In the genomic region with DNA sequence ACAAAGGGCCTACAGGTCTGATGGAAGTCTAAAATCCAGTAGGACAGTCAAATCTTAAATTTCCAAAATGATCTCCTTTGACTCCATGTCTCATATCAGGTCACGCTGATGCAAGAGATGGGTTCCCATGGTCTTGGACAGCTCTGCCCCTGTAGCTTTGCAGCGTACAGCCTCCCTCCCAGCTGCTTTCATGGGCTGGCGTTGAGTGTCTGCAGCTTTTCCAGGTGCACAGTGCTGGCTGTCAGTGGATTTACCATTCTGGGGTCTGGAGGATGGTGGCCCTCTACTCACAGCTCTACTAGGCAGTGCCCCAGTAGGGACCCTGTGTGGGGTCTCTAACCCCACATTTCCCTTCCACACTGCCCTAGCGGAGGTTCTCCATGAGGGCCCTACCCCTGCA, we compare ENCODE assay signal across 10 cellular contexts. TPM values are rescaled to one million over a fixed set of nuclear protein-coding genes. Genes with fewer than 3 reads are reported as not detected.
DNase-seq lines count a peak whose midpoint lies in the region; ATAC-seq and TF ChIP-seq lines count a peak whose summit lies in the region.
"Not testable (repeated sequence)": the region's sequence is repeated elsewhere in the genome, so short reads cannot be mapped to it uniquely, and the experiment has no call there.
"Had no signal": no experiment of that assay in that cellular context is flagged by ENCODE, and none has a peak within 500 bp of the region (broad histone marks: within the 10 kb centered on the region; RNA-seq: fewer than 3 reads in every experiment).

No MANE protein-coding gene starts in this region.

- not testable (repeated sequence) for H3K36me3 ChIP-seq in upper lobe of right lung

- not testable (repeated sequence) for H3K4ac ChIP-seq in H9 (ENCODE audit: low read depth, low read length)

- H2BK12ac ChIP-seq in H9 (ENCODE audit: insufficient read length, low read depth, low read length): not testable (repeated sequence)

- not testable (repeated sequence) for H3K79me1 ChIP-seq in H9 (ENCODE audit: insufficient read depth, low read depth, low read length, poor library complexity, severe bottlenecking)

- no CpG with 5 or more reads among the region's 4 CpGs for WGBS in H9 (ENCODE audit: extremely low coverage, insufficient read length, low lambda C conversion rate)

- not testable (repeated sequence) for TF ChIP-seq CTCF in H9 (conservative IDR thresholded peaks at IDR 0.05); osteocyte (IDR thresholded peaks at IDR 0.05); upper lobe of right lung (IDR thresholded peaks at IDR 0.05)

- H3T11ph ChIP-seq in H9 (ENCODE audit: low read length): not testable (repeated sequence)

- H2AK5ac ChIP-seq in H9 (ENCODE audit: insufficient read length, low read length): not testable (repeated sequence)

- not testable (repeated sequence) for H3K4me1 Mint-ChIP-seq in H9; osteocyte (ENCODE audit: unreplicated experiment)
- peaks cover 75 to 90% of the 10 kb centered on the region in 2 donors for H3K4me1 Mint-ChIP-seq in immature natural killer cell

- intact Hi-C loops in upper lobe of right lung (cut with DNase I): not testable (repeated sequence)

- not testable (repeated sequence) for H2AFZ ChIP-seq in H9 (ENCODE audit: low read length)

- H3K36me3 Mint-ChIP-seq in H9 (ENCODE audit: insufficient read depth in 1 of 3, low read depth in 3 of 3); osteocyte (ENCODE audit: unreplicated experiment): not testable (repeated sequence)
- H3K36me3 Mint-ChIP-seq in immature natural killer cell: peaks cover 15 to 44% (median 22%) of the 10 kb centered on the region in 3 donors

- not testable (repeated sequence) for H3K23me2 ChIP-seq in H9 (ENCODE audit: insufficient read length, low read depth, low read length, poor library complexity, severe bottlenecking)

- H4K5ac ChIP-seq in H9 (ENCODE audit: insufficient read length, low read depth, low read length): not testable (repeated sequence)

- not testable (repeated sequence) for H2BK20ac ChIP-seq in H9 (ENCODE audit: low read depth, low read length, poor library complexity, severe bottlenecking)

- not testable (repeated sequence) for H3K27ac Mint-ChIP-seq in H9; osteocyte (ENCODE audit: unreplicated experiment)
- H3K27ac Mint-ChIP-seq in immature natural killer cell: peak overlapping the region in 5 of 6 donors; percentile 77 to 93 (median 86)

- H3K27me3 ChIP-seq in H9 (ENCODE audit: insufficient read depth, low read length): not testable (repeated sequence)
- peaks cover 11% of the 10 kb centered on the region for H3K27me3 ChIP-seq in upper lobe of right lung

- H3K9me3 ChIP-seq in H9 (ENCODE audit: control insufficient read depth, low read depth, low read length); upper lobe of right lung: not testable (repeated sequence)

- not testable (repeated sequence) for H2BK15ac ChIP-seq in H9 (ENCODE audit: low read depth, low read length)

- H3K4me3 ChIP-seq in upper lobe of right lung: not testable (repeated sequence)

- H3K79me2 ChIP-seq in H9 (ENCODE audit: insufficient read depth, low read length): not testable (repeated sequence)

- H4K20me1 ChIP-seq in H9 (ENCODE audit: control insufficient read depth, insufficient read depth, insufficient read length): not testable (repeated sequence)

- DNase-seq in H9 (peak; percentile 5), mesenteric fat pad (ENCODE audit: low spot score) (peak; percentile 37), osteocyte (ENCODE audit: extremely low spot score, unreplicated experiment) (peak; percentile 21), upper lobe of right lung (peak; percentile 21)
- DNase-seq in activated CD8-positive, alpha-beta memory T cell treated with anti-CD3 and anti-CD28 coated beads, Interleukin-2, amount 50 U/mL, for 48 hours: peak; percentile 26
- DNase-seq in immature natural killer cell: not testable (repeated sequence)

- not testable (repeated sequence) for H3K14ac ChIP-seq in H9 (ENCODE audit: insufficient read depth, low read length)

- H3K9me3 Mint-ChIP-seq in H9: peaks cover 15% of the 10 kb centered on the region in 2 experiments
- not testable (repeated sequence) for H3K9me3 Mint-ChIP-seq in immature natural killer cell; osteocyte (ENCODE audit: unreplicated experiment)

- H2BK120ac ChIP-seq in H9 (ENCODE audit: low read depth, low read length, poor library complexity, severe bottlenecking): not testable (repeated sequence)

- H3K4me2 ChIP-seq in H9 (ENCODE audit: insufficient read depth, insufficient read length, low read length): not testable (repeated sequence)

- H3K56ac ChIP-seq in H9 (ENCODE audit: insufficient read length, low read depth, low read length): not testable (repeated sequence)

- not testable (repeated sequence) for ATAC-seq in upper lobe of right lung

- not testable (repeated sequence) for H4K91ac ChIP-seq in H9 (ENCODE audit: insufficient read length, low read depth, low read length)

- H4K8ac ChIP-seq in H9 (replicated peaks; ENCODE audit: insufficient read length, low read depth, low read length): not testable (repeated sequence)

- H3K4me1 ChIP-seq in H9 (ENCODE audit: insufficient read depth, low read length); upper lobe of right lung: not testable (repeated sequence)

- H3K27me3 Mint-ChIP-seq in H9 (ENCODE audit: low read depth): peaks cover 36% of the 10 kb centered on the region
- H3K27me3 Mint-ChIP-seq in immature natural killer cell (ENCODE audit: low read depth in 3 of 3): not testable (repeated sequence)
- H3K27me3 Mint-ChIP-seq in osteocyte (ENCODE audit: unreplicated experiment): peaks cover 20% of the 10 kb centered on the region

- H3K27ac ChIP-seq in H9 (ENCODE audit: insufficient read length, low read depth, low read length); upper lobe of right lung: not testable (repeated sequence)

- not testable (repeated sequence) for H3K23ac ChIP-seq in H9 (ENCODE audit: insufficient read length, low read depth, low read length)

- H3K9ac ChIP-seq in H9 (ENCODE audit: extremely low read depth, insufficient read length, low read length): not testable (repeated sequence)

- H3K18ac ChIP-seq in H9 (ENCODE audit: insufficient read length, low read depth, low read length): not testable (repeated sequence)

- H3K4me3 Mint-ChIP-seq in H9; immature natural killer cell; osteocyte (ENCODE audit: unreplicated experiment): not testable (repeated sequence)

- H2BK5ac ChIP-seq in H9 (ENCODE audit: insufficient read length, low read length): not testable (repeated sequence)

RNA-seq across cellular contexts. Expression of a gene that starts 21.8 kb away (rescaled TPM):
- total RNA-seq in H9 (2021) (not detected in 2 replicates), mesenteric fat pad (19.0 TPM), osteocyte (not detected in 2 replicates), upper lobe of right lung (17.5 TPM)
- polyA plus RNA-seq in immature natural killer cell: 100 to 1,000 TPM; 357 to 514 (median 505) TPM
- total RNA-seq: Caco-2 had no signal
- polyA plus RNA-seq: AG04450 had no signal

RNA-seq across cellular contexts. Expression of a gene that starts 43.0 kb away (rescaled TPM):
- total RNA-seq in H9 (2021) (not detected in 2 replicates), mesenteric fat pad (1.3 TPM), osteocyte (not detected in 2 replicates), upper lobe of right lung (1.3 TPM)
- polyA plus RNA-seq in immature natural killer cell: 1 to 10 TPM; 4.2 to 6.3 (median 5.5) TPM
- total RNA-seq: Caco-2; CD4-positive, CD25-positive, alpha-beta regulatory T cell; CD8-positive, alpha-beta T cell had no signal
- polyA plus RNA-seq: AG04450; CD4-positive, CD25-positive, alpha-beta regulatory T cell had no signal

RNA-seq across cellular contexts. Expression of a gene that starts 56.4 kb away (rescaled TPM):
- total RNA-seq in H9 (2021) (15.2 and 15.5 TPM in 2 replicates), mesenteric fat pad (17.9 TPM), osteocyte (44.4 and 56.4 TPM in 2 replicates), upper lobe of right lung (48.6 TPM)
- polyA plus RNA-seq in immature natural killer cell: 1 to 10 TPM in 1 of 3 donors, under 1 TPM in 1, not detected in 1; 0.89 to 3.2 TPM
- total RNA-seq: CD4-positive, CD25-positive, alpha-beta regulatory T cell had no signal
- polyA plus RNA-seq: CD4-positive, CD25-positive, alpha-beta regulatory T cell had no signal

RNA-seq across cellular contexts. Expression of a gene that starts 57.6 kb away (rescaled TPM):
- total RNA-seq in H9 (2021) (not detected in 2 replicates), mesenteric fat pad (4.1 TPM), osteocyte (not detected in 2 replicates), upper lobe of right lung (8.2 TPM)
- 10 to 100 TPM; 14.4 to 37.4 (median 21.2) TPM for polyA plus RNA-seq in immature natural killer cell
- total RNA-seq: Caco-2; CD4-positive, CD25-positive, alpha-beta regulatory T cell; CD8-positive, alpha-beta T cell had no signal
- polyA plus RNA-seq: AG04450 had no signal

Comparison
In these comparisons a context has a peak if more than half of its experiments do, and no peak if none do; other contexts are left out.
1. RNA of a gene that starts 21.8 kb away (total RNA-seq): 19.0 TPM in mesenteric fat pad (single experiment) and 17.5 TPM in upper lobe of right lung (single experiment); not detected in H9 and not detected in osteocyte; every median in the first group is over 10 times any median in the second.